8 cellular contexts compared by ENCODE assay signal in genomic region chr18:48952287-48953095, GRCh38. TPM values are rescaled to one million over a fixed set of nuclear protein-coding genes. Genes with fewer than 3 reads are reported as not detected.
A peak's percentile ranks its signal among the peaks of the same experiment; 100 is the strongest.
DNase-seq lines count a peak whose midpoint lies in the region; ATAC-seq and TF ChIP-seq lines count a peak whose summit lies in the region.

No MANE protein-coding gene starts in this region.

- CTCF ChIA-PET in Panc1 (lab: Charles Lee): interaction anchor here (0.6 to 1.0 kb wide), 4 partner anchors 18 to 179 kb away, joined by 3 to 6 read pairs (median 4); no protein-coding TSS in a partner anchor

- peak; percentile 97 for DNase-seq in DMS53 (lab: John Stamatoyannopoulos, UW)
- DNase-seq in HT1080 (ENCODE audit: low read depth): peak; percentile 82
- no peak for DNase-seq in Panc1 (ENCODE audit: low read depth, low spot score)
- DNase-seq in activated naive CD4-positive, alpha-beta T cell treated with anti-CD3 and anti-CD28 coated beads, Interleukin-2, amount 50 U/mL, for 72 hours (ENCODE audit: low spot score in 2 of 2): peak in 1 of 2 donors; percentile 51
- DNase-seq in globus pallidus (ENCODE audit: low spot score): peak; percentile 80
- DNase-seq in nucleus accumbens (lab: John Stamatoyannopoulos, UW): peak in 49 of 56 donors; percentile 10 to 93 (median 75)
- DNase-seq in NCI-H446 treated with DMSO at 0.1 percent for 48 hours (lab: John Stamatoyannopoulos, UW): no peak

- H3K9me3 Mint-ChIP-seq in activated naive CD4-positive, alpha-beta T cell treated with anti-CD3 and anti-CD28 coated beads, Interleukin-2, amount 50 U/mL, for 72 hours: no peaks in the 10 kb centered on the region

- no TSS peak for BruUV-seq in Panc1 (replicated peaks; lab: Mats Ljungman, UMichigan)

- H3K9me3 ChIP-seq in Panc1 (ENCODE audit: control insufficient read depth, insufficient read depth, low read depth, low read length): no peaks in the 10 kb centered on the region

- ATAC-seq in GM21360 (IDR thresholded peaks at IDR 0.05; ENCODE audit: unreplicated experiment): peak; percentile 21
- ATAC-seq in Panc1: peak; percentile 59
- ATAC-seq in activated naive CD4-positive, alpha-beta T cell treated with anti-CD3 and anti-CD28 coated beads, Interleukin-2, amount 50 U/mL, for 72 hours: peak; percentile 32 to 37

- intact Hi-C loops in Panc1 (cut with micrococcal nuclease; ENCODE audit: unreplicated experiment): loop anchor here (5.0 kb wide), 1 partner anchor 225 kb away; no protein-coding TSS in a partner anchor

- peak overlapping the region; percentile 54 to 65 for H3K4me3 ChIP-seq in Panc1 (ENCODE audit: low read depth in 2 of 2, low read length in 2 of 2)

- no peak for TF ChIP-seq CTCF in Panc1 (IDR thresholded peaks at IDR 0.05)

- peaks cover 10 to 13% of the 10 kb centered on the region in 2 donors for H3K36me3 Mint-ChIP-seq in activated naive CD4-positive, alpha-beta T cell treated with anti-CD3 and anti-CD28 coated beads, Interleukin-2, amount 50 U/mL, for 72 hours

- peak overlapping the region; percentile 81 for H3K27ac ChIP-seq in Panc1 (ENCODE audit: low read length)

- H3K4me1 ChIP-seq in Panc1 (ENCODE audit: control insufficient read depth, insufficient read depth, low read length): peaks cover 18% of the 10 kb centered on the region

- POLR2A ChIA-PET in Panc1 (lab: Charles Lee): interaction anchor here (0.6 kb wide), 2 partner anchors 42 to 534 kb away, joined by 4 to 9 read pairs; partner anchors contain the start of gene C18orf32

- in situ Hi-C loops in Panc1 (cut with HindIII; ENCODE audit: low pct_unique_long_range_greater_than_20kb, low sequenced_read_pairs): no loop called here

- no peaks in the 10 kb centered on the region for H3K27me3 ChIP-seq in Panc1 (ENCODE audit: control insufficient read depth, insufficient read depth, low read length)

- peak overlapping the region; percentile 83 to 94 for H3K27ac Mint-ChIP-seq in activated naive CD4-positive, alpha-beta T cell treated with anti-CD3 and anti-CD28 coated beads, Interleukin-2, amount 50 U/mL, for 72 hours

- H3K36me3 ChIP-seq in Panc1 (ENCODE audit: control insufficient read depth, insufficient read depth, low read length): no peaks in the 10 kb centered on the region

RNA-seq across cellular contexts. Expression of gene SMAD7, which starts 1.7 kb away (rescaled TPM):
- 17.8 and 19.6 TPM in 2 replicates for total RNA-seq in HT1080 (2014; rRNA removed; shearing (Covaris generic))
- polyA plus RNA-seq in HT1080 (2015; cell fraction: cytosol; rRNA removed): 12.1 and 14.0 TPM in 2 replicates
- polyA plus RNA-seq in HT1080 (2015; cell fraction: nucleus; rRNA removed): 21.4 and 26.5 TPM in 2 replicates
- total RNA-seq in Panc1 (2021; ENCODE audit: unreplicated experiment): 21.3 TPM
- polyA plus RNA-seq in Panc1 (2012; ENCODE audit: insufficient read length): 14.5 TPM
- 10 to 100 TPM; 13.4 to 14.6 TPM for total RNA-seq in activated naive CD4-positive, alpha-beta T cell treated with anti-CD3 and anti-CD28 coated beads, Interleukin-2, amount 50 U/mL, for 72 hours

Comparison
In these comparisons a context has a peak if more than half of its experiments do, and no peak if none do; other contexts are left out.
1. DNase-seq: peak in DMS53 (single experiment), HT1080 (single experiment), globus pallidus (single experiment) and nucleus accumbens (49 of 56); none in Panc1 (single experiment) and NCI-H446 treated with DMSO at 0.1 percent for 48 hours (single experiment).
2. Peak in every context shown above with its lines, with median percentiles within 50 percentile points of each other: ATAC-seq.